ENCODE assay signal across 8 cellular contexts in genomic region chr5:87411586-87412416, GRCh38. TPM values are rescaled to one million over a fixed set of nuclear protein-coding genes. Genes with fewer than 3 reads are reported as not detected.
DNase-seq lines count a peak whose midpoint lies in the region; TF ChIP-seq lines count a peak whose summit lies in the region.

No MANE protein-coding gene starts in this region.

- H3K9me2 ChIP-seq in GM23248 (ENCODE audit: insufficient read depth) (no peaks in the 10 kb centered on the region), MM.1S (replicated peaks; ENCODE audit: insufficient read depth, low read length) (no peaks in the 10 kb centered on the region)

- peaks cover 50% of the 10 kb centered on the region for H3K4me1 Mint-ChIP-seq in activated T-helper 1 cell treated with anti-CD3 and anti-CD28 coated beads, Interleukin-12 subunit alpha, Interleukin-12 subunit beta, Interleukin-2, Interleukin-4 antibody, amounts not matched to agents 30 ng/mL and 10 ng/mL and 1 ng/mL, durations not matched to agents 14 hours and 24 hours and 36 hours (ENCODE audit: low read depth)

- DNase-seq in NCI-H1417 (lab: John Stamatoyannopoulos, UW) (peak in 2 of 3 experiments; percentile 14 to 44), NCI-H1417 treated with DMSO at 0.1 percent for 48 hours (lab: John Stamatoyannopoulos, UW) (no peak), GM23248 (peak; percentile 61), MM.1S (peak; percentile 42), germinal center (ENCODE audit: low spot score) (peak; percentile 8), NCI-H2081 treated with DMSO at 0.1 percent for 48 hours (lab: John Stamatoyannopoulos, UW) (no peak)
- DNase-seq in activated T-helper 1 cell treated with anti-CD3 and anti-CD28 coated beads, Interleukin-12 subunit alpha, Interleukin-12 subunit beta, Interleukin-2, Interleukin-4 antibody, amounts not matched to agents 30 ng/mL and 10 ng/mL and 1 ng/mL, durations not matched to agents 14 hours and 24 hours and 36 hours (ENCODE audit: low spot score) = no peak

- H3K9me3 Mint-ChIP-seq in activated T-helper 1 cell treated with anti-CD3 and anti-CD28 coated beads, Interleukin-12 subunit alpha, Interleukin-12 subunit beta, Interleukin-2, Interleukin-4 antibody, amounts not matched to agents 30 ng/mL and 10 ng/mL and 1 ng/mL, durations not matched to agents 14 hours and 24 hours and 36 hours = no peaks in the 10 kb centered on the region

- peaks cover 42% of the 10 kb centered on the region for H3K79me2 ChIP-seq in GM23248 (ENCODE audit: insufficient read depth)
- H3K79me2 ChIP-seq in MM.1S (ENCODE audit: low read length) = peaks cover 53% of the 10 kb centered on the region

- H3K4me3 ChIP-seq in GM23248 (peak overlapping the region; percentile 98), MM.1S (ENCODE audit: low read length) (peak overlapping the region; percentile 86), neutrophil (ENCODE audit: low read depth in 1 of 2, low read length in 1 of 2) (peak overlapping the region; percentile 84 to 95)

- H3K4me2 ChIP-seq in GM23248 (ENCODE audit: unreplicated experiment) (peak overlapping the region; percentile 97), MM.1S (ENCODE audit: low read depth, low read length) (peak overlapping the region; percentile 87)

- H3K4me3 Mint-ChIP-seq in activated T-helper 1 cell treated with anti-CD3 and anti-CD28 coated beads, Interleukin-12 subunit alpha, Interleukin-12 subunit beta, Interleukin-2, Interleukin-4 antibody, amounts not matched to agents 30 ng/mL and 10 ng/mL and 1 ng/mL, durations not matched to agents 14 hours and 24 hours and 36 hours = peak overlapping the region; percentile 99

- peaks cover 36% of the 10 kb centered on the region for H3K36me3 Mint-ChIP-seq in activated T-helper 1 cell treated with anti-CD3 and anti-CD28 coated beads, Interleukin-12 subunit alpha, Interleukin-12 subunit beta, Interleukin-2, Interleukin-4 antibody, amounts not matched to agents 30 ng/mL and 10 ng/mL and 1 ng/mL, durations not matched to agents 14 hours and 24 hours and 36 hours (ENCODE audit: low read depth)

- H3K27me3 ChIP-seq in GM23248 (replicated peaks; ENCODE audit: insufficient read depth) (no peaks in the 10 kb centered on the region), MM.1S (replicated peaks; ENCODE audit: insufficient read depth, low read length) (no peaks in the 10 kb centered on the region), neutrophil (no peaks in the 10 kb centered on the region)

- peak overlapping the region; percentile 94 for H3K27ac Mint-ChIP-seq in activated T-helper 1 cell treated with anti-CD3 and anti-CD28 coated beads, Interleukin-12 subunit alpha, Interleukin-12 subunit beta, Interleukin-2, Interleukin-4 antibody, amounts not matched to agents 30 ng/mL and 10 ng/mL and 1 ng/mL, durations not matched to agents 14 hours and 24 hours and 36 hours

- peak overlapping the region; percentile 96 for H3K27ac ChIP-seq in GM23248
- H3K27ac ChIP-seq in MM.1S (ENCODE audit: low read length) = peak overlapping the region; percentile 89
- peak overlapping the region; percentile 95 for H3K27ac ChIP-seq in neutrophil

- H2AFZ ChIP-seq in GM23248 = peak overlapping the region; percentile 99
- peak overlapping the region; percentile 81 for H2AFZ ChIP-seq in MM.1S (ENCODE audit: low read length)

- H3K4me1 ChIP-seq in GM23248 (ENCODE audit: insufficient read depth) = peaks cover 25% of the 10 kb centered on the region
- H3K4me1 ChIP-seq in MM.1S (ENCODE audit: low read length) = peaks cover 13% of the 10 kb centered on the region
- peaks cover 24% of the 10 kb centered on the region in 2 experiments for H3K4me1 ChIP-seq in neutrophil (ENCODE audit: control insufficient read depth in 1 of 2, insufficient read depth in 1 of 2, low read depth in 1 of 2, low read length in 1 of 2)

- H3K27me3 Mint-ChIP-seq in activated T-helper 1 cell treated with anti-CD3 and anti-CD28 coated beads, Interleukin-12 subunit alpha, Interleukin-12 subunit beta, Interleukin-2, Interleukin-4 antibody, amounts not matched to agents 30 ng/mL and 10 ng/mL and 1 ng/mL, durations not matched to agents 14 hours and 24 hours and 36 hours (ENCODE audit: insufficient read depth) = no peaks in the 10 kb centered on the region

- H3K36me3 ChIP-seq in GM23248 (ENCODE audit: low read depth) = peaks cover 34% of the 10 kb centered on the region
- H3K36me3 ChIP-seq in MM.1S (replicated peaks; ENCODE audit: insufficient read depth, low read length) = peaks cover 18% of the 10 kb centered on the region
- H3K36me3 ChIP-seq in neutrophil = peaks cover 41% of the 10 kb centered on the region

- H3K9ac ChIP-seq in GM23248 (peak overlapping the region; percentile 99), MM.1S (ENCODE audit: low read length) (peak overlapping the region; percentile 94)

- no peaks in the 10 kb centered on the region for H4K20me1 ChIP-seq in GM23248 (ENCODE audit: insufficient read depth)
- no peaks in the 10 kb centered on the region for H4K20me1 ChIP-seq in MM.1S (ENCODE audit: insufficient read depth, low read length)

- H3K9me3 ChIP-seq in GM23248 (ENCODE audit: low read depth) (no peaks in the 10 kb centered on the region), MM.1S (replicated peaks; ENCODE audit: insufficient read depth, low read length) (no peaks in the 10 kb centered on the region), neutrophil (no peaks in the 10 kb centered on the region)

- H3F3A ChIP-seq in GM23248 (ENCODE audit: insufficient read depth) (peaks cover 21% of the 10 kb centered on the region), MM.1S (ENCODE audit: insufficient read depth, low read length) (0 out of 2 replicates have a peak, but pooled peaks cover 6% of the 10 kb centered on the region)

- in situ Hi-C loops in GM23248 (cut with MboI) = no loop called here

- WGBS in GM23248 (ENCODE audit: low coverage in 1 of 2, low lambda C conversion rate in 2 of 2, missing lambda C conversion rate in 2 of 2), 2 experiments = 2 to 4% methylated on average over 18 of the region's 18 CpGs

- TF ChIP-seq CTCF in MM.1S (IDR thresholded peaks at IDR 0.05; ENCODE audit: low read length) (no peak), neutrophil (IDR thresholded peaks at IDR 0.05) (no peak)

- intact Hi-C loops in activated T-helper 1 cell treated with anti-CD3 and anti-CD28 coated beads, Interleukin-12 subunit alpha, Interleukin-12 subunit beta, Interleukin-2, Interleukin-4 antibody, amounts not matched to agents 30 ng/mL and 10 ng/mL and 1 ng/mL, durations not matched to agents 14 hours and 24 hours and 36 hours (cut with micrococcal nuclease) = loop anchor here (1.0 to 10.0 kb wide), 10 partner anchors 12 to 1253 kb away; partner anchors contain the start of genes COX7C, RASA1 and TMEM161B

RNA-seq across cellular contexts. Expression of gene CCNH, which starts 0.9 kb away (rescaled TPM):
- total RNA-seq in GM23248 (2014; rRNA removed; shearing (Covaris generic)) = 37.7 and 69.7 TPM in 2 replicates
- 54.3 and 60.2 TPM in 2 replicates for polyA plus RNA-seq in GM23248 (2016; fragmentation: Nextera tagmentation; extraction: Ambion mirVana)
- 77.6 and 80.9 TPM in 2 replicates for total RNA-seq in activated T-helper 1 cell treated with anti-CD3 and anti-CD28 coated beads, Interleukin-12 subunit alpha, Interleukin-12 subunit beta, Interleukin-2, Interleukin-4 antibody, amounts not matched to agents 30 ng/mL and 10 ng/mL and 1 ng/mL, durations not matched to agents 14 hours and 24 hours and 36 hours

Comparison
In these comparisons a context has a peak if more than half of its experiments do, and no peak if none do; other contexts are left out.
1. DNase-seq: peak in NCI-H1417 (2 of 3), GM23248 (single experiment), MM.1S (single experiment) and germinal center (single experiment); none in NCI-H1417 treated with DMSO at 0.1 percent for 48 hours (single experiment), activated T-helper 1 cell treated with anti-CD3 and anti-CD28 coated beads, Interleukin-12 subunit alpha, Interleukin-12 subunit beta, Interleukin-2, Interleukin-4 antibody, amounts not matched to agents 30 ng/mL and 10 ng/mL and 1 ng/mL, durations not matched to agents 14 hours and 24 hours and 36 hours (single experiment) and NCI-H2081 treated with DMSO at 0.1 percent for 48 hours (single experiment).
2. Peak in every context shown above with its lines, with median percentiles within 50 percentile points of each other: H3K27ac ChIP-seq and H3K4me3 ChIP-seq.